Comparison of ENCODE assay signal across 1 cellular context in genomic region chr16:3963886-3964685, GRCh38.
TF ChIP-seq lines count a peak whose summit lies in the region.

No MANE protein-coding gene starts in this region.

TF ChIP-seq in IMR-90, 13 proteins besides CTCF, POLR2A, EP300 and RAD21:
- TF ChIP-seq NFE2L2 (IDR thresholded peaks at IDR 0.05; ENCODE audit: low read depth, low read length), result no peak
